ENCODE assay signal across 10 cellular contexts in genomic region chr2:1855150-1855549, GRCh38.
A peak's percentile ranks its signal among the peaks of the same experiment; 100 is the strongest.
DNase-seq lines count a peak whose midpoint lies in the region; ATAC-seq and TF ChIP-seq lines count a peak whose summit lies in the region.
"Had no signal": no experiment of that assay in that cellular context is flagged by ENCODE, and none has a peak within 500 bp of the region (broad histone marks: within the 10 kb centered on the region; RNA-seq: fewer than 3 reads in every experiment).

No MANE protein-coding gene starts in this region.

- no peak overlapping the region for H3K4me3 ChIP-seq in MM.1S (ENCODE audit: low read length)

- H3K36me3 ChIP-seq in MM.1S (replicated peaks; ENCODE audit: insufficient read depth, low read length), result no peaks in the 10 kb centered on the region

- H3K9me2 ChIP-seq in MM.1S (replicated peaks; ENCODE audit: insufficient read depth, low read length), result no peaks in the 10 kb centered on the region

- H3K9me3 Mint-ChIP-seq in activated T-helper 1 cell treated with anti-CD3 and anti-CD28 coated beads, Interleukin-12 subunit alpha, Interleukin-12 subunit beta, Interleukin-2, Interleukin-4 antibody, amounts not matched to agents 30 ng/mL and 10 ng/mL and 1 ng/mL, durations not matched to agents 14 hours and 24 hours and 36 hours, result no peaks in the 10 kb centered on the region
- no peaks in the 10 kb centered on the region for H3K9me3 Mint-ChIP-seq in activated CD8-positive, alpha-beta memory T cell treated with anti-CD3 and anti-CD28 coated beads, Interleukin-2, amount 10 ng/mL, durations not matched to agents 7 days and 5 days (ENCODE audit: low read depth)
- no peaks in the 10 kb centered on the region for H3K9me3 Mint-ChIP-seq in activated CD4-positive, alpha-beta T cell treated with anti-CD3 and anti-CD28 coated beads, Interleukin-2, amount 10 ng/mL, durations not matched to agents 24 days and 14 days

- H3K27ac ChIP-seq in MM.1S (ENCODE audit: low read length), result no peak overlapping the region

- H3K27ac Mint-ChIP-seq in activated T-helper 1 cell treated with anti-CD3 and anti-CD28 coated beads, Interleukin-12 subunit alpha, Interleukin-12 subunit beta, Interleukin-2, Interleukin-4 antibody, amounts not matched to agents 30 ng/mL and 10 ng/mL and 1 ng/mL, durations not matched to agents 14 hours and 24 hours and 36 hours, result no peak overlapping the region
- H3K27ac Mint-ChIP-seq in activated CD8-positive, alpha-beta memory T cell treated with anti-CD3 and anti-CD28 coated beads, Interleukin-2, amount 10 ng/mL, durations not matched to agents 7 days and 5 days, result no peak overlapping the region
- no peak overlapping the region for H3K27ac Mint-ChIP-seq in activated CD4-positive, alpha-beta T cell treated with anti-CD3 and anti-CD28 coated beads, Interleukin-2, amount 10 ng/mL, durations not matched to agents 24 days and 14 days
- H3K27ac Mint-ChIP-seq: T-helper 17 cell had no signal

- H3K9me3 ChIP-seq in MM.1S (replicated peaks; ENCODE audit: insufficient read depth, low read length), result no peaks in the 10 kb centered on the region
- H3K9me3 ChIP-seq: Caco-2 had no signal

- H4K20me1 ChIP-seq in MM.1S (ENCODE audit: insufficient read depth, low read length), result no peaks in the 10 kb centered on the region

- H3K4me1 Mint-ChIP-seq in activated T-helper 1 cell treated with anti-CD3 and anti-CD28 coated beads, Interleukin-12 subunit alpha, Interleukin-12 subunit beta, Interleukin-2, Interleukin-4 antibody, amounts not matched to agents 30 ng/mL and 10 ng/mL and 1 ng/mL, durations not matched to agents 14 hours and 24 hours and 36 hours (ENCODE audit: low read depth), result no peaks in the 10 kb centered on the region
- H3K4me1 Mint-ChIP-seq in activated CD8-positive, alpha-beta memory T cell treated with anti-CD3 and anti-CD28 coated beads, Interleukin-2, amount 10 ng/mL, durations not matched to agents 7 days and 5 days, result no peaks in the 10 kb centered on the region
- peaks cover 3% of the 10 kb centered on the region for H3K4me1 Mint-ChIP-seq in activated CD4-positive, alpha-beta T cell treated with anti-CD3 and anti-CD28 coated beads, Interleukin-2, amount 10 ng/mL, durations not matched to agents 24 days and 14 days
- H3K4me1 Mint-ChIP-seq: T-helper 17 cell had no signal

- no peaks in the 10 kb centered on the region for H3K4me1 ChIP-seq in MM.1S (ENCODE audit: low read length)
- H3K4me1 ChIP-seq: Caco-2 had no signal

- in situ Hi-C loops in G401 (cut with HindIII; ENCODE audit: low sequenced_read_pairs), result no loop called here

- no peak overlapping the region for H3K9ac ChIP-seq in MM.1S (ENCODE audit: low read length)

- intact Hi-C loops in activated T-helper 1 cell treated with anti-CD3 and anti-CD28 coated beads, Interleukin-12 subunit alpha, Interleukin-12 subunit beta, Interleukin-2, Interleukin-4 antibody, amounts not matched to agents 30 ng/mL and 10 ng/mL and 1 ng/mL, durations not matched to agents 14 hours and 24 hours and 36 hours (cut with micrococcal nuclease), result no loop called here
- intact Hi-C loops in activated CD4-positive, alpha-beta T cell treated with anti-CD3 and anti-CD28 coated beads, Interleukin-2, amount 10 ng/mL, durations not matched to agents 24 days and 14 days (cut with micrococcal nuclease), result no loop called here

- H3K36me3 Mint-ChIP-seq in activated T-helper 1 cell treated with anti-CD3 and anti-CD28 coated beads, Interleukin-12 subunit alpha, Interleukin-12 subunit beta, Interleukin-2, Interleukin-4 antibody, amounts not matched to agents 30 ng/mL and 10 ng/mL and 1 ng/mL, durations not matched to agents 14 hours and 24 hours and 36 hours (ENCODE audit: low read depth), result no peaks in the 10 kb centered on the region
- no peaks in the 10 kb centered on the region for H3K36me3 Mint-ChIP-seq in activated CD8-positive, alpha-beta memory T cell treated with anti-CD3 and anti-CD28 coated beads, Interleukin-2, amount 10 ng/mL, durations not matched to agents 7 days and 5 days
- H3K36me3 Mint-ChIP-seq in activated CD4-positive, alpha-beta T cell treated with anti-CD3 and anti-CD28 coated beads, Interleukin-2, amount 10 ng/mL, durations not matched to agents 24 days and 14 days (ENCODE audit: low read depth), result no peaks in the 10 kb centered on the region

- TF ChIP-seq CTCF in MM.1S (IDR thresholded peaks at IDR 0.05; ENCODE audit: low read length), result no peak

- H3F3A ChIP-seq in MM.1S (ENCODE audit: insufficient read depth, low read length), result no peaks in the 10 kb centered on the region

- no peaks in the 10 kb centered on the region for H3K79me2 ChIP-seq in MM.1S (ENCODE audit: low read length)

- H2AFZ ChIP-seq in MM.1S (ENCODE audit: low read length), result no peak overlapping the region

- H3K4me3 Mint-ChIP-seq in activated T-helper 1 cell treated with anti-CD3 and anti-CD28 coated beads, Interleukin-12 subunit alpha, Interleukin-12 subunit beta, Interleukin-2, Interleukin-4 antibody, amounts not matched to agents 30 ng/mL and 10 ng/mL and 1 ng/mL, durations not matched to agents 14 hours and 24 hours and 36 hours, result no peak overlapping the region
- H3K4me3 Mint-ChIP-seq in activated CD8-positive, alpha-beta memory T cell treated with anti-CD3 and anti-CD28 coated beads, Interleukin-2, amount 10 ng/mL, durations not matched to agents 7 days and 5 days, result no peak overlapping the region
- no peak overlapping the region for H3K4me3 Mint-ChIP-seq in activated CD4-positive, alpha-beta T cell treated with anti-CD3 and anti-CD28 coated beads, Interleukin-2, amount 10 ng/mL, durations not matched to agents 24 days and 14 days
- H3K4me3 Mint-ChIP-seq: T-helper 17 cell had no signal

- no peak for ATAC-seq in activated CD8-positive, alpha-beta memory T cell treated with anti-CD3 and anti-CD28 coated beads, Interleukin-2, amount 10 ng/mL, durations not matched to agents 7 days and 5 days
- ATAC-seq: T-helper 17 cell had no signal

- H3K27me3 Mint-ChIP-seq in activated T-helper 1 cell treated with anti-CD3 and anti-CD28 coated beads, Interleukin-12 subunit alpha, Interleukin-12 subunit beta, Interleukin-2, Interleukin-4 antibody, amounts not matched to agents 30 ng/mL and 10 ng/mL and 1 ng/mL, durations not matched to agents 14 hours and 24 hours and 36 hours (ENCODE audit: insufficient read depth), result peaks cover 38% of the 10 kb centered on the region
- peaks cover 45% of the 10 kb centered on the region for H3K27me3 Mint-ChIP-seq in activated CD8-positive, alpha-beta memory T cell treated with anti-CD3 and anti-CD28 coated beads, Interleukin-2, amount 10 ng/mL, durations not matched to agents 7 days and 5 days
- H3K27me3 Mint-ChIP-seq in activated CD4-positive, alpha-beta T cell treated with anti-CD3 and anti-CD28 coated beads, Interleukin-2, amount 10 ng/mL, durations not matched to agents 24 days and 14 days, result peaks cover 25% of the 10 kb centered on the region

- H3K4me2 ChIP-seq in MM.1S (ENCODE audit: low read depth, low read length), result no peak overlapping the region

- DNase-seq in G401 (ENCODE audit: low spot score), result peak; percentile 95
- DNase-seq in NCI-H524 treated with DMSO at 0.1 percent for 48 hours (lab: John Stamatoyannopoulos, UW), result peak; percentile 77
- DNase-seq in ecto neural progenitor cell (ENCODE audit: low spot score), result peak; percentile 78
- peak in 37 of 56 donors; percentile 7 to 77 (median 41) for DNase-seq in nucleus accumbens (lab: John Stamatoyannopoulos, UW)
- DNase-seq in activated T-helper 1 cell treated with anti-CD3 and anti-CD28 coated beads, Interleukin-12 subunit alpha, Interleukin-12 subunit beta, Interleukin-2, Interleukin-4 antibody, amounts not matched to agents 30 ng/mL and 10 ng/mL and 1 ng/mL, durations not matched to agents 14 hours and 24 hours and 36 hours (ENCODE audit: low spot score), result no peak
- DNase-seq in MM.1S, result no peak
- DNase-seq in activated CD8-positive, alpha-beta memory T cell treated with anti-CD3 and anti-CD28 coated beads, Interleukin-2, amount 10 ng/mL, durations not matched to agents 7 days and 5 days, result no peak
- no peak for DNase-seq in activated CD4-positive, alpha-beta T cell treated with anti-CD3 and anti-CD28 coated beads, Interleukin-2, amount 10 ng/mL, durations not matched to agents 24 days and 14 days
- DNase-seq: T-helper 17 cell had no signal

- CTCF ChIA-PET in activated CD8-positive, alpha-beta memory T cell treated with anti-CD3 and anti-CD28 coated beads, Interleukin-2, amount 10 ng/mL, durations not matched to agents 7 days and 5 days (lab: Charles Lee), result interaction anchor here (0.7 kb wide), 1 partner anchor 10 kb away, joined by 3 read pairs; no protein-coding TSS in a partner anchor

- no peaks in the 10 kb centered on the region for H3K27me3 ChIP-seq in MM.1S (replicated peaks; ENCODE audit: insufficient read depth, low read length)

Comparison
In these comparisons a context has a peak if more than half of its experiments do, and no peak if none do; other contexts are left out.
1. DNase-seq: peak in G401 (single experiment), NCI-H524 treated with DMSO at 0.1 percent for 48 hours (single experiment), ecto neural progenitor cell (single experiment) and nucleus accumbens (37 of 56); none in activated T-helper 1 cell treated with anti-CD3 and anti-CD28 coated beads, Interleukin-12 subunit alpha, Interleukin-12 subunit beta, Interleukin-2, Interleukin-4 antibody, amounts not matched to agents 30 ng/mL and 10 ng/mL and 1 ng/mL, durations not matched to agents 14 hours and 24 hours and 36 hours (single experiment), MM.1S (single experiment), activated CD8-positive, alpha-beta memory T cell treated with anti-CD3 and anti-CD28 coated beads, Interleukin-2, amount 10 ng/mL, durations not matched to agents 7 days and 5 days (single experiment) and activated CD4-positive, alpha-beta T cell treated with anti-CD3 and anti-CD28 coated beads, Interleukin-2, amount 10 ng/mL, durations not matched to agents 24 days and 14 days (single experiment).